In genomic region chr11:67482275-67482735, GRCh38 we compare ENCODE assay signal across 8 cellular contexts. TPM values are rescaled to one million over a fixed set of nuclear protein-coding genes. Genes with fewer than 3 reads are reported as not detected.
DNase-seq lines count a peak whose midpoint lies in the region; ATAC-seq, FAIRE-seq and TF ChIP-seq lines count a peak whose summit lies in the region.

No MANE protein-coding gene starts in this region.

- WGBS in prostate gland, result 48% methylated on average over 18 of the region's 18 CpGs

- CTCF ChIA-PET in PC-9 (lab: Charles Lee), result no interaction called here

- no peaks in the 10 kb centered on the region for H3K9me2 ChIP-seq in PC-9 (ENCODE audit: insufficient read depth)

- TSS peak; percentile 95 for BruUV-seq in PC-9 (replicated peaks; lab: Mats Ljungman, UMichigan)

- intact Hi-C loops in PC-9 (cut with micrococcal nuclease; ENCODE audit: unreplicated experiment), result loop anchor here (1.0 to 2.0 kb wide), 2 partner anchors 13 to 24 kb away; partner anchors contain the start of gene TMEM134
- intact Hi-C loops in prostate gland (cut with DNase I), result no loop called here

- H3K4me3 ChIP-seq in PC-9, result peak overlapping the region; percentile 61
- peak overlapping the region; percentile 65 for H3K4me3 ChIP-seq in endocrine pancreas (ENCODE audit: control insufficient read depth, insufficient read depth, low read length)
- peak overlapping the region; percentile 45 to 46 for H3K4me3 ChIP-seq in prostate gland

- peaks cover 21% of the 10 kb centered on the region for H3K79me2 ChIP-seq in PC-9 (ENCODE audit: low read depth)

- H4K20me1 ChIP-seq in PC-9 (ENCODE audit: insufficient read depth), result no peaks in the 10 kb centered on the region

- H3K4me1 ChIP-seq in PC-9 (replicated peaks; ENCODE audit: insufficient read depth), result peaks cover 17% of the 10 kb centered on the region
- no peaks in the 10 kb centered on the region for H3K4me1 ChIP-seq in endocrine pancreas (ENCODE audit: control insufficient read depth, insufficient read depth, low read length)
- H3K4me1 ChIP-seq in prostate gland (replicated peaks), result peaks cover 6% of the 10 kb centered on the region

- POLR2A ChIA-PET in PC-9 (lab: Charles Lee; ENCODE audit: unreplicated experiment), result interaction anchor here (0.5 to 1.0 kb wide), 4 partner anchors 35 to 193 kb away, joined by 3 to 5 read pairs (median 4); partner anchors contain the start of gene PPP1CA

- H3K9ac ChIP-seq in endocrine pancreas (ENCODE audit: control insufficient read depth, insufficient read depth, low read length), result peak overlapping the region; percentile 56

- ATAC-seq in GM18867 (IDR thresholded peaks at IDR 0.05; ENCODE audit: unreplicated experiment), result peak; percentile 4

- peak overlapping the region; percentile 88 for H2AFZ ChIP-seq in PC-9

- H3K27ac ChIP-seq in PC-9, result peak overlapping the region; percentile 34
- peak overlapping the region; percentile 77 to 85 for H3K27ac ChIP-seq in prostate gland

- H3F3A ChIP-seq in PC-9 (ENCODE audit: insufficient read depth, low read depth), result peaks cover 25% of the 10 kb centered on the region

- TF ChIP-seq CTCF in PC-9 (conservative IDR thresholded peaks at IDR 0.05) (no peak), prostate gland (IDR thresholded peaks at IDR 0.05) (no peak)

- H3K27me3 ChIP-seq in PC-9 (ENCODE audit: insufficient read depth, low read depth), result no peaks in the 10 kb centered on the region
- no peaks in the 10 kb centered on the region for H3K27me3 ChIP-seq in endocrine pancreas (ENCODE audit: control insufficient read depth, insufficient read depth, low read length)
- no peaks in the 10 kb centered on the region for H3K27me3 ChIP-seq in prostate gland (replicated peaks; ENCODE audit: insufficient read depth)

- H3K36me3 ChIP-seq in PC-9 (ENCODE audit: low read depth), result no peaks in the 10 kb centered on the region
- no peaks in the 10 kb centered on the region for H3K36me3 ChIP-seq in endocrine pancreas (ENCODE audit: control insufficient read depth, insufficient read depth, low read length)
- H3K36me3 ChIP-seq in prostate gland, result no peaks in the 10 kb centered on the region

- no peaks in the 10 kb centered on the region for H3K9me3 ChIP-seq in PC-9 (ENCODE audit: insufficient read depth, low read depth)
- no peaks in the 10 kb centered on the region for H3K9me3 ChIP-seq in endocrine pancreas (ENCODE audit: control insufficient read depth, low read length)
- H3K9me3 ChIP-seq in prostate gland, result no peaks in the 10 kb centered on the region

- DNase-seq in PC-9, result peak in 1 of 2 experiments; percentile 5
- no peak for DNase-seq in prostate gland (ENCODE audit: low spot score)
- no peak for DNase-seq in GM19239 (ENCODE audit: insufficient read length, low spot score)
- no peak for DNase-seq in activated CD8-positive, alpha-beta memory T cell treated with anti-CD3 and anti-CD28 coated beads for 24 hours
- DNase-seq in anterior cingulate cortex (lab: John Stamatoyannopoulos, UW), result no peak
- no peak for DNase-seq in superior temporal gyrus (ENCODE audit: extremely low spot score)

- H3K4me2 ChIP-seq in PC-9, result peak overlapping the region; percentile 86

- FAIRE-seq in GM19239 (lab: Jason Lieb, UNC), result no peak

- no peak for TF ChIP-seq POLR2A in prostate gland (IDR thresholded peaks at IDR 0.05)

RNA-seq across cellular contexts. Expression of gene AIP, which starts 0.5 kb away (rescaled TPM):
- total RNA-seq in PC-9 (2021) (95.3 and 125 TPM in 2 replicates), prostate gland (10 to 100 TPM; 63.7 to 93.7 TPM)

RNA-seq across cellular contexts. Expression of gene TMEM134, which starts 13.3 kb away (rescaled TPM):
- total RNA-seq in PC-9 (2021) (85.7 and 125 TPM in 2 replicates), prostate gland (100 to 1,000 TPM; 106 to 402 TPM)

RNA-seq across cellular contexts. Expression of gene PITPNM1, which starts 22.9 kb away (rescaled TPM):
- total RNA-seq in PC-9 (2021) (84.0 and 116 TPM in 2 replicates), prostate gland (10 to 100 TPM; 19.3 to 26.9 TPM)

RNA-seq across cellular contexts. Expression of gene CDK2AP2, which starts 25.7 kb away (rescaled TPM):
- total RNA-seq in PC-9 (2021), result 80.0 and 89.3 TPM in 2 replicates
- total RNA-seq in prostate gland, result 10 to 100 TPM; 57.1 to 91.9 TPM

RNA-seq across cellular contexts. Expression of gene CABP4, which starts 27.2 kb away (rescaled TPM):
- total RNA-seq in PC-9 (2021) (2.0 and 2.5 TPM in 2 replicates), prostate gland (1 to 10 TPM; 4.3 to 6.1 TPM)
